ENCODE assay signal across 18 cellular contexts in the genomic region with DNA sequence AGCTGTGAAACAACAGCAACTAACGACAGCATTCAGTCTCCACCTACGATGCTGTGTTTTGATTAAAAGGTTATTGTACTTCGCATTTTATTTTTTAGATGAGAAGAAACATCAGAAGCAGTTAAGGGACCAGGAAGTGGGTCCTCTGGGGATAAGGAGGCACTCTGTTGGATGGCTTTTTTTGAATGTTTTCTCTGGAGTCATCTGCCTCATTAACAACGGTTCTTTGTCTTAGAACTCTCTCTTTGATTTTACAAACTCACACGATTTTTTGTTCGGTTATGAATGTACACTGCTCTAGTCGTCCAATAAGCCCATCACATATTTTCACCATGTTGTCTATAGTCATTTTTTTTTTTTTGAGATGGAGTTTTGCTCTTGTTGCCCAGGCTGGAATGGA. TPM values are rescaled to one million over a fixed set of nuclear protein-coding genes. Genes with fewer than 3 reads are reported as not detected.
DNase-seq lines count a peak whose midpoint lies in the region; ATAC-seq, FAIRE-seq and TF ChIP-seq lines count a peak whose summit lies in the region.
"Had no signal": no experiment of that assay in that cellular context is flagged by ENCODE, and none has a peak within 500 bp of the region (broad histone marks: within the 10 kb centered on the region; RNA-seq: fewer than 3 reads in every experiment).

No MANE protein-coding gene starts in this region.

- H3K9ac ChIP-seq in HepG2 (ENCODE audit: insufficient read depth, low read depth, low read length): no peak overlapping the region

- H3K4me2 ChIP-seq in A549: no peak overlapping the region
- no peak overlapping the region for H3K4me2 ChIP-seq in HepG2 (ENCODE audit: low read depth, low read length)

- FAIRE-seq in A549 (lab: Jason Lieb, UNC): peak; percentile 13
- no peak for FAIRE-seq in HepG2 (lab: Jason Lieb, UNC)

- WGBS in A549 (ENCODE audit: missing lambda C conversion rate): 61% methylated on average over 7 of the region's 7 CpGs
- WGBS in HepG2 (ENCODE audit: low lambda C conversion rate): 32% methylated on average over 7 of the region's 7 CpGs

- TF ChIP-seq EP300 in A549 (IDR thresholded peaks at IDR 0.05) (no peak), HepG2 (IDR thresholded peaks at IDR 0.05; ENCODE audit: low read depth in 2 of 2, low read length in 2 of 2) (no peak), HepG2 (CRISPR knock-in tag; IDR thresholded peaks at IDR 0.05; ENCODE audit: borderline replicate concordance) (no peak)

- no peak for TF ChIP-seq POLR2A in A549 (IDR thresholded peaks at IDR 0.05; ENCODE audit: low read length)
- no peak for TF ChIP-seq POLR2A in HepG2 (IDR thresholded peaks at IDR 0.05; ENCODE audit: insufficient read depth in 1 of 2, low read depth in 2 of 2, low read length in 2 of 2)

- H3K4me1 Mint-ChIP-seq in stimulated activated effector memory CD8-positive, alpha-beta T cell treated with anti-CD3 and anti-CD28 coated beads, Interleukin-12 subunit alpha, Interleukin-12 subunit beta, amount 100 ng/mL, for 72 hours: no peaks in the 10 kb centered on the region

- no peaks in the 10 kb centered on the region for H4K20me1 ChIP-seq in HepG2 (ENCODE audit: insufficient read depth, low read length)

- H3K9me3 Mint-ChIP-seq in stimulated activated effector memory CD8-positive, alpha-beta T cell treated with anti-CD3 and anti-CD28 coated beads, Interleukin-12 subunit alpha, Interleukin-12 subunit beta, amount 100 ng/mL, for 72 hours: no peaks in the 10 kb centered on the region
- H3K9me3 Mint-ChIP-seq: CD4-positive, alpha-beta T cell; HFFc6 had no signal

- no peaks in the 10 kb centered on the region for H3K36me3 Mint-ChIP-seq in stimulated activated effector memory CD8-positive, alpha-beta T cell treated with anti-CD3 and anti-CD28 coated beads, Interleukin-12 subunit alpha, Interleukin-12 subunit beta, amount 100 ng/mL, for 72 hours

- no peak for DNase-seq in A549 (ENCODE audit: low read depth in 1 of 2, low spot score in 1 of 2)
- DNase-seq in SK-MEL-5 (ENCODE audit: low read depth, low spot score): peak; percentile 77
- peak; percentile 55 for DNase-seq in globus pallidus (ENCODE audit: low spot score)
- peak; percentile 45 for DNase-seq in superior temporal gyrus (ENCODE audit: extremely low spot score)
- no peak for DNase-seq in stimulated activated effector memory CD8-positive, alpha-beta T cell treated with anti-CD3 and anti-CD28 coated beads, Interleukin-12 subunit alpha, Interleukin-12 subunit beta, amount 100 ng/mL, for 72 hours (ENCODE audit: low spot score in 2 of 2)
- DNase-seq in HepG2 (ENCODE audit: low spot score): no peak
- DNase-seq: 8988T; BE2C; C1 segment of cervical spinal cord; CD4-positive, alpha-beta T cell; DMS153; DMS79; GDM1; GOT3; H7; HFFc6 had no signal

- CTCF ChIA-PET in A549 (lab: Yijun Ruan, JAX): no interaction called here
- CTCF ChIA-PET in HepG2 (lab: Yijun Ruan, JAX; ENCODE audit: low intra/inter-chr PET ratio, low total read pairs): no interaction called here

- BruUV-seq in HepG2 (replicated peaks; lab: Mats Ljungman, UMichigan): no TSS peak

- no peak overlapping the region for H2AFZ ChIP-seq in HepG2 (ENCODE audit: low read length)

- H3K9me3 ChIP-seq in A549 (no peaks in the 10 kb centered on the region), HepG2 (ENCODE audit: low read length) (no peaks in the 10 kb centered on the region)
- H3K9me3 ChIP-seq: BE2C had no signal

- H3K36me3 ChIP-seq in HepG2 (replicated peaks in 1 of 2; ENCODE audit: control insufficient read depth in 1 of 2, insufficient read depth in 2 of 2, low read length in 2 of 2): no peaks in the 10 kb centered on the region
- H3K36me3 ChIP-seq: BE2C had no signal

- H3K4me1 ChIP-seq in A549 (no peaks in the 10 kb centered on the region), HepG2 (ENCODE audit: insufficient read depth, low read length) (peaks cover 9% of the 10 kb centered on the region)
- H3K4me1 ChIP-seq: BE2C had no signal

- H3K27ac ChIP-seq in A549 (no peak overlapping the region), HepG2 (ENCODE audit: extremely low read length, insufficient read depth, low read length) (no peak overlapping the region)

- no peaks in the 10 kb centered on the region for H3K79me2 ChIP-seq in HepG2 (ENCODE audit: insufficient read depth, low read length)

- no peak for ATAC-seq in A549
- ATAC-seq in HG02763 (IDR thresholded peaks at IDR 0.05; ENCODE audit: unreplicated experiment): no peak
- ATAC-seq in stimulated activated effector memory CD8-positive, alpha-beta T cell treated with anti-CD3 and anti-CD28 coated beads, Interleukin-12 subunit alpha, Interleukin-12 subunit beta, amount 100 ng/mL, for 72 hours: no peak
- no peak for ATAC-seq in HepG2
- ATAC-seq: HCT116 had no signal

- no peak overlapping the region for H3K4me3 Mint-ChIP-seq in stimulated activated effector memory CD8-positive, alpha-beta T cell treated with anti-CD3 and anti-CD28 coated beads, Interleukin-12 subunit alpha, Interleukin-12 subunit beta, amount 100 ng/mL, for 72 hours
- H3K4me3 Mint-ChIP-seq: CD4-positive, alpha-beta T cell; HFFc6 had no signal

- POLR2A ChIA-PET in A549 (lab: Yijun Ruan, JAX) (no interaction called here), HepG2 (lab: Yijun Ruan, JAX) (no interaction called here)

- in situ Hi-C loops in SK-MEL-5 (cut with HindIII; ENCODE audit: low pct_unique_long_range_greater_than_20kb, low sequenced_read_pairs) (no loop called here), HepG2 (cut with HindIII; ENCODE audit: extremely low pct_ligation_motif_present, low pct_unique_long_range_greater_than_20kb) (no loop called here)

- no peak overlapping the region for H3K27ac Mint-ChIP-seq in stimulated activated effector memory CD8-positive, alpha-beta T cell treated with anti-CD3 and anti-CD28 coated beads, Interleukin-12 subunit alpha, Interleukin-12 subunit beta, amount 100 ng/mL, for 72 hours
- H3K27ac Mint-ChIP-seq: CD4-positive, alpha-beta T cell; HFFc6 had no signal

- no peak for TF ChIP-seq RAD21 in A549 (conservative IDR thresholded peaks at IDR 0.05 in 1 of 2, IDR thresholded peaks at IDR 0.05 in 1 of 2)
- TF ChIP-seq RAD21 in HepG2 (CRISPR knock-in tag; IDR thresholded peaks at IDR 0.05): no peak

- no peaks in the 10 kb centered on the region for H3K27me3 ChIP-seq in HepG2 (ENCODE audit: control insufficient read depth in 1 of 2, insufficient read depth in 2 of 2, low read length in 2 of 2)
- H3K27me3 ChIP-seq: BE2C had no signal

- intact Hi-C loops in HepG2 (cut with micrococcal nuclease; ENCODE audit: unreplicated experiment): no loop called here

- TF ChIP-seq CTCF in A549 (IDR thresholded peaks at IDR 0.05): no peak
- TF ChIP-seq CTCF in HepG2 (CRISPR knock-in tag; IDR thresholded peaks at IDR 0.05): no peak

- no peak overlapping the region for H3K4me3 ChIP-seq in A549
- no peak overlapping the region for H3K4me3 ChIP-seq in HepG2 (replicated peaks in 1 of 3; ENCODE audit: insufficient read depth in 1 of 3, low read depth in 2 of 3, low read length in 3 of 3)

RNA-seq across cellular contexts. Expression of gene ARPIN, which starts 36.0 kb away (rescaled TPM):
- 19.4 and 20.3 TPM in 2 replicates for polyA plus RNA-seq in A549 (2011; rRNA removed)
- 9.9 and 11.1 TPM in 2 replicates for polyA plus RNA-seq in A549 (2012; cell fraction: cytosol; rRNA removed)
- polyA plus RNA-seq in A549 (2012; cell fraction: nucleus; rRNA removed): 8.2 and 13.3 TPM in 2 replicates
- 14.0 to 20.2 TPM (median 17.2 TPM) in 3 replicates for polyA plus RNA-seq in A549 (2017; fragmentation: RNase III; extraction: RNeasy Plus Mini Kit Qiagen cat#74134 plus additional on column Dnase treatment)
- polyA minus RNA-seq in A549 (2011; rRNA and poly(A)+ RNA removed): 12.2 and 13.6 TPM in 2 replicates
- 3.9 and 4.4 TPM in 2 replicates for total RNA-seq in SK-MEL-5 (2014; rRNA removed; shearing (Covaris generic))
- polyA plus RNA-seq in SK-MEL-5 (2015; cell fraction: cytosol; rRNA removed): 9.7 and 10.2 TPM in 2 replicates
- polyA plus RNA-seq in SK-MEL-5 (2015; cell fraction: nucleus; rRNA removed): 4.5 and 6.3 TPM in 2 replicates
- 5.0 and 5.3 TPM in 2 replicates for total RNA-seq in HepG2 (2016; rRNA removed; fragmentation: Illumina TruSeq; extraction: Trizol)
- 1.2 and 1.7 TPM in 2 replicates for total RNA-seq in HepG2 (2016; cell fraction: cytosol; rRNA removed; fragmentation: Illumina TruSeq; extraction: Trizol; ENCODE audit: low read depth)
- total RNA-seq in HepG2 (2016; cell fraction: insoluble cytoplasmic fraction; rRNA removed; fragmentation: Illumina TruSeq; extraction: Trizol): 4.1 and 5.0 TPM in 2 replicates
- 2.6 and 2.8 TPM in 2 replicates for total RNA-seq in HepG2 (2016; cell fraction: membrane; rRNA removed; fragmentation: Illumina TruSeq; extraction: Trizol)
- total RNA-seq in HepG2 (2016; cell fraction: nucleus; rRNA removed; fragmentation: Illumina TruSeq; extraction: Trizol): 4.1 and 5.5 TPM in 2 replicates
- 2.8 and 2.9 TPM in 2 replicates for polyA plus RNA-seq in HepG2 (2011; rRNA removed)
- 1.7 and 2.2 TPM in 2 replicates for polyA plus RNA-seq in HepG2 (2011; cell fraction: cytosol; rRNA removed)
- 3.2 and 3.8 TPM in 2 replicates for polyA plus RNA-seq in HepG2 (2011; cell fraction: nucleus; rRNA removed)
- polyA plus RNA-seq in HepG2 (2012): 1.8 and 3.2 TPM in 2 replicates
- polyA plus RNA-seq in HepG2 (2016; cell fraction: cytosol; fragmentation: Illumina TruSeq; extraction: Trizol; ENCODE audit: low read depth): 0.83 and 1.00 TPM in 2 replicates
- polyA plus RNA-seq in HepG2 (2016; cell fraction: insoluble cytoplasmic fraction; fragmentation: Illumina TruSeq; extraction: Trizol; ENCODE audit: low read depth): 4.0 and 4.8 TPM in 2 replicates
- 1.8 TPM in 2 replicates for polyA plus RNA-seq in HepG2 (2016; cell fraction: membrane; fragmentation: Illumina TruSeq; extraction: Trizol; ENCODE audit: low read depth)
- polyA plus RNA-seq in HepG2 (2016; cell fraction: nucleus; fragmentation: Illumina TruSeq; extraction: Trizol; ENCODE audit: insufficient read depth, low read depth): 4.8 and 6.0 TPM in 2 replicates
- 4.6 and 18.8 TPM in 2 replicates for polyA minus RNA-seq in HepG2 (2011; rRNA and poly(A)+ RNA removed; ENCODE audit: low replicate concordance)
- polyA minus RNA-seq in HepG2 (2011; cell fraction: cytosol; rRNA and poly(A)+ RNA removed): 1.5 and 1.8 TPM in 2 replicates
- polyA minus RNA-seq in HepG2 (2011; cell fraction: nucleus; rRNA and poly(A)+ RNA removed): 4.5 and 6.6 TPM in 2 replicates
- total RNA-seq: CD4-positive, alpha-beta T cell had no signal

RNA-seq across cellular contexts. Expression of gene ZNF710, which starts 52.3 kb away (rescaled TPM):
- polyA plus RNA-seq in A549 (2011; rRNA removed) (2.6 and 5.0 TPM in 2 replicates), A549 (2017; fragmentation: RNase III; extraction: RNeasy Plus Mini Kit Qiagen cat#74134 plus additional on column Dnase treatment) (7.2 to 10.2 TPM (median 7.8 TPM) in 3 replicates), HepG2 (2011; rRNA removed) (4.7 and 5.8 TPM in 2 replicates)
- polyA plus RNA-seq in A549 (2012; cell fraction: cytosol; rRNA removed): 4.3 and 6.4 TPM in 2 replicates
- polyA plus RNA-seq in A549 (2012; cell fraction: nucleus; rRNA removed): 13.5 and 14.4 TPM in 2 replicates
- polyA minus RNA-seq in A549 (2011; rRNA and poly(A)+ RNA removed): 3.7 and 8.3 TPM in 2 replicates
- total RNA-seq in SK-MEL-5 (2014; rRNA removed; shearing (Covaris generic)): 6.5 and 10.4 TPM in 2 replicates
- polyA plus RNA-seq in SK-MEL-5 (2015; cell fraction: cytosol; rRNA removed): 7.3 and 13.4 TPM in 2 replicates
- 5.5 and 19.5 TPM in 2 replicates for polyA plus RNA-seq in SK-MEL-5 (2015; cell fraction: nucleus; rRNA removed)
- total RNA-seq in HepG2 (2016; rRNA removed; fragmentation: Illumina TruSeq; extraction: Trizol): 15.0 and 20.6 TPM in 2 replicates
- 7.6 and 7.9 TPM in 2 replicates for total RNA-seq in HepG2 (2016; cell fraction: cytosol; rRNA removed; fragmentation: Illumina TruSeq; extraction: Trizol; ENCODE audit: low read depth)
- 12.0 and 18.4 TPM in 2 replicates for total RNA-seq in HepG2 (2016; cell fraction: insoluble cytoplasmic fraction; rRNA removed; fragmentation: Illumina TruSeq; extraction: Trizol)
- 15.9 and 16.0 TPM in 2 replicates for total RNA-seq in HepG2 (2016; cell fraction: membrane; rRNA removed; fragmentation: Illumina TruSeq; extraction: Trizol)
- total RNA-seq in HepG2 (2016; cell fraction: nucleus; rRNA removed; fragmentation: Illumina TruSeq; extraction: Trizol): 9.6 and 12.6 TPM in 2 replicates
- polyA plus RNA-seq in HepG2 (2011; cell fraction: cytosol; rRNA removed): 4.2 and 5.3 TPM in 2 replicates
- polyA plus RNA-seq in HepG2 (2011; cell fraction: nucleus; rRNA removed): 9.8 and 12.1 TPM in 2 replicates
- 18.0 and 18.4 TPM in 2 replicates for polyA plus RNA-seq in HepG2 (2012)
- polyA plus RNA-seq in HepG2 (2016; cell fraction: cytosol; fragmentation: Illumina TruSeq; extraction: Trizol; ENCODE audit: low read depth): 4.1 and 5.2 TPM in 2 replicates
- polyA plus RNA-seq in HepG2 (2016; cell fraction: insoluble cytoplasmic fraction; fragmentation: Illumina TruSeq; extraction: Trizol; ENCODE audit: low read depth): 18.4 and 27.3 TPM in 2 replicates
- 13.8 and 17.5 TPM in 2 replicates for polyA plus RNA-seq in HepG2 (2016; cell fraction: membrane; fragmentation: Illumina TruSeq; extraction: Trizol; ENCODE audit: low read depth)
- polyA plus RNA-seq in HepG2 (2016; cell fraction: nucleus; fragmentation: Illumina TruSeq; extraction: Trizol; ENCODE audit: insufficient read depth, low read depth): 30.8 and 43.0 TPM in 2 replicates
- 14.3 and 17.4 TPM in 2 replicates for polyA minus RNA-seq in HepG2 (2011; rRNA and poly(A)+ RNA removed; ENCODE audit: low replicate concordance)
- polyA minus RNA-seq in HepG2 (2011; cell fraction: cytosol; rRNA and poly(A)+ RNA removed): 7.8 and 14.2 TPM in 2 replicates
- 5.2 and 7.0 TPM in 2 replicates for polyA minus RNA-seq in HepG2 (2011; cell fraction: nucleus; rRNA and poly(A)+ RNA removed)

RNA-seq across cellular contexts. Expression of gene AP3S2, which starts 55.0 kb away (rescaled TPM):
- polyA plus RNA-seq in A549 (2011; rRNA removed) (56.7 and 85.9 TPM in 2 replicates), A549 (2017; fragmentation: RNase III; extraction: RNeasy Plus Mini Kit Qiagen cat#74134 plus additional on column Dnase treatment) (85.1 to 95.0 TPM (median 91.7 TPM) in 3 replicates), HepG2 (2011; rRNA removed) (16.5 and 17.6 TPM in 2 replicates)
- 12.0 and 16.5 TPM in 2 replicates for polyA plus RNA-seq in A549 (2012; cell fraction: cytosol; rRNA removed)
- polyA plus RNA-seq in A549 (2012; cell fraction: nucleus; rRNA removed): 10.1 and 13.5 TPM in 2 replicates
- 55.1 and 58.0 TPM in 2 replicates for polyA minus RNA-seq in A549 (2011; rRNA and poly(A)+ RNA removed)
- total RNA-seq in SK-MEL-5 (2014; rRNA removed; shearing (Covaris generic)): 32.3 and 35.1 TPM in 2 replicates
- 17.6 and 29.0 TPM in 2 replicates for polyA plus RNA-seq in SK-MEL-5 (2015; cell fraction: cytosol; rRNA removed)
- polyA plus RNA-seq in SK-MEL-5 (2015; cell fraction: nucleus; rRNA removed): 24.1 and 29.3 TPM in 2 replicates
- total RNA-seq in HepG2 (2016; rRNA removed; fragmentation: Illumina TruSeq; extraction: Trizol): 44.4 and 69.5 TPM in 2 replicates
- total RNA-seq in HepG2 (2016; cell fraction: cytosol; rRNA removed; fragmentation: Illumina TruSeq; extraction: Trizol; ENCODE audit: low read depth): 14.8 and 16.1 TPM in 2 replicates
- total RNA-seq in HepG2 (2016; cell fraction: insoluble cytoplasmic fraction; rRNA removed; fragmentation: Illumina TruSeq; extraction: Trizol): 44.6 and 83.7 TPM in 2 replicates
- 19.4 and 21.8 TPM in 2 replicates for total RNA-seq in HepG2 (2016; cell fraction: membrane; rRNA removed; fragmentation: Illumina TruSeq; extraction: Trizol)
- 26.9 and 31.9 TPM in 2 replicates for total RNA-seq in HepG2 (2016; cell fraction: nucleus; rRNA removed; fragmentation: Illumina TruSeq; extraction: Trizol)
- polyA plus RNA-seq in HepG2 (2011; cell fraction: cytosol; rRNA removed): 13.1 and 25.8 TPM in 2 replicates
- 10.5 and 11.5 TPM in 2 replicates for polyA plus RNA-seq in HepG2 (2011; cell fraction: nucleus; rRNA removed)
- polyA plus RNA-seq in HepG2 (2012): 22.0 and 35.9 TPM in 2 replicates
- 4.3 and 5.8 TPM in 2 replicates for polyA plus RNA-seq in HepG2 (2016; cell fraction: cytosol; fragmentation: Illumina TruSeq; extraction: Trizol; ENCODE audit: low read depth)
- 44.5 and 54.7 TPM in 2 replicates for polyA plus RNA-seq in HepG2 (2016; cell fraction: insoluble cytoplasmic fraction; fragmentation: Illumina TruSeq; extraction: Trizol; ENCODE audit: low read depth)
- 8.7 and 9.0 TPM in 2 replicates for polyA plus RNA-seq in HepG2 (2016; cell fraction: membrane; fragmentation: Illumina TruSeq; extraction: Trizol; ENCODE audit: low read depth)
- polyA plus RNA-seq in HepG2 (2016; cell fraction: nucleus; fragmentation: Illumina TruSeq; extraction: Trizol; ENCODE audit: insufficient read depth, low read depth): 14.9 and 16.6 TPM in 2 replicates
- polyA minus RNA-seq in HepG2 (2011; rRNA and poly(A)+ RNA removed; ENCODE audit: low replicate concordance): 52.1 and 55.9 TPM in 2 replicates
- 20.8 and 31.4 TPM in 2 replicates for polyA minus RNA-seq in HepG2 (2011; cell fraction: cytosol; rRNA and poly(A)+ RNA removed)
- polyA minus RNA-seq in HepG2 (2011; cell fraction: nucleus; rRNA and poly(A)+ RNA removed): 37.1 and 44.4 TPM in 2 replicates

Comparison
In these comparisons a context has a peak if more than half of its experiments do, and no peak if none do; other contexts are left out.
1. DNase-seq: peak in SK-MEL-5 (single experiment), globus pallidus (single experiment) and superior temporal gyrus (single experiment); none in A549 (0 of 2), stimulated activated effector memory CD8-positive, alpha-beta T cell treated with anti-CD3 and anti-CD28 coated beads, Interleukin-12 subunit alpha, Interleukin-12 subunit beta, amount 100 ng/mL, for 72 hours (0 of 2) and HepG2 (single experiment).